ENCODE assay signal across 1 cellular context in the genomic region with DNA sequence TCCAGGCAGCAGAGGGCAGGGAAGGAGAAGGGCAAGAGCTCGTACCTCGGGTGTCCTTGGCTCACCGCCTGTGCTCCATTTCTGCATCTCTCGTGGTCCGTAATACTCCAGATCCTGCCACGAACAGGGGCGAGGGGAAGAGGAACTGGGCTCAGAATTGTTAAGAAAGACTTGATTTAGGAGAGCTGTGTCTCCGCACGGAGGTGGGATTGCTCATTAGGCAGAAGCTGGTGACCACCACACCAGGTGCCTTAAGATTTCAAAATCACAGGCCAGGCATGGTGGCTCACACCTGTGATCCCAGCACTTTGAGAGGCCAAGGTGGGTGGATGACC.
TF ChIP-seq lines count a peak whose summit lies in the region.

No MANE protein-coding gene starts in this region.

TF ChIP-seq in HepG2, 621 proteins besides CTCF, POLR2A, EP300 and RAD21:
- TF ChIP-seq, protein P1, sequence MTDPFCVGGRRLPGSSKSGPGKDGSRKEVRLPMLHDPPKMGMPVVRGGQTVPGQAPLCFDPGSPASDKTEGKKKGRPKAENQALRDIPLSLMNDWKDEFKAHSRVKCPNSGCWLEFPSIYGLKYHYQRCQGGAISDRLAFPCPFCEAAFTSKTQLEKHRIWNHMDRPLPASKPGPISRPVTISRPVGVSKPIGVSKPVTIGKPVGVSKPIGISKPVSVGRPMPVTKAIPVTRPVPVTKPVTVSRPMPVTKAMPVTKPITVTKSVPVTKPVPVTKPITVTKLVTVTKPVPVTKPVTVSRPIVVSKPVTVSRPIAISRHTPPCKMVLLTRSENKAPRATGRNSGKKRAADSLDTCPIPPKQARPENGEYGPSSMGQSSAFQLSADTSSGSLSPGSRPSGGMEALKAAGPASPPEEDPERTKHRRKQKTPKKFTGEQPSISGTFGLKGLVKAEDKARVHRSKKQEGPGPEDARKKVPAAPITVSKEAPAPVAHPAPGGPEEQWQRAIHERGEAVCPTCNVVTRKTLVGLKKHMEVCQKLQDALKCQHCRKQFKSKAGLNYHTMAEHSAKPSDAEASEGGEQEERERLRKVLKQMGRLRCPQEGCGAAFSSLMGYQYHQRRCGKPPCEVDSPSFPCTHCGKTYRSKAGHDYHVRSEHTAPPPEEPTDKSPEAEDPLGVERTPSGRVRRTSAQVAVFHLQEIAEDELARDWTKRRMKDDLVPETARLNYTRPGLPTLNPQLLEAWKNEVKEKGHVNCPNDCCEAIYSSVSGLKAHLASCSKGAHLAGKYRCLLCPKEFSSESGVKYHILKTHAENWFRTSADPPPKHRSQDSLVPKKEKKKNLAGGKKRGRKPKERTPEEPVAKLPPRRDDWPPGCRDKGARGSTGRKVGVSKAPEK (CRISPR knock-in tag; IDR thresholded peaks at IDR 0.05; ENCODE audit: borderline replicate concordance) = no peak
- TF ChIP-seq ZNF580 (CRISPR knock-in tag; IDR thresholded peaks at IDR 0.05; ENCODE audit: borderline replicate concordance, low read depth) (0 out of 2 replicates have a peak, but pooled peaks have one; percentile 2), NFE2L1 (CRISPR knock-in tag; IDR thresholded peaks at IDR 0.05; ENCODE audit: borderline replicate concordance) (no peak), ZNF7 (CRISPR knock-in tag; IDR thresholded peaks at IDR 0.05) (no peak)
- TF ChIP-seq, protein P2, sequence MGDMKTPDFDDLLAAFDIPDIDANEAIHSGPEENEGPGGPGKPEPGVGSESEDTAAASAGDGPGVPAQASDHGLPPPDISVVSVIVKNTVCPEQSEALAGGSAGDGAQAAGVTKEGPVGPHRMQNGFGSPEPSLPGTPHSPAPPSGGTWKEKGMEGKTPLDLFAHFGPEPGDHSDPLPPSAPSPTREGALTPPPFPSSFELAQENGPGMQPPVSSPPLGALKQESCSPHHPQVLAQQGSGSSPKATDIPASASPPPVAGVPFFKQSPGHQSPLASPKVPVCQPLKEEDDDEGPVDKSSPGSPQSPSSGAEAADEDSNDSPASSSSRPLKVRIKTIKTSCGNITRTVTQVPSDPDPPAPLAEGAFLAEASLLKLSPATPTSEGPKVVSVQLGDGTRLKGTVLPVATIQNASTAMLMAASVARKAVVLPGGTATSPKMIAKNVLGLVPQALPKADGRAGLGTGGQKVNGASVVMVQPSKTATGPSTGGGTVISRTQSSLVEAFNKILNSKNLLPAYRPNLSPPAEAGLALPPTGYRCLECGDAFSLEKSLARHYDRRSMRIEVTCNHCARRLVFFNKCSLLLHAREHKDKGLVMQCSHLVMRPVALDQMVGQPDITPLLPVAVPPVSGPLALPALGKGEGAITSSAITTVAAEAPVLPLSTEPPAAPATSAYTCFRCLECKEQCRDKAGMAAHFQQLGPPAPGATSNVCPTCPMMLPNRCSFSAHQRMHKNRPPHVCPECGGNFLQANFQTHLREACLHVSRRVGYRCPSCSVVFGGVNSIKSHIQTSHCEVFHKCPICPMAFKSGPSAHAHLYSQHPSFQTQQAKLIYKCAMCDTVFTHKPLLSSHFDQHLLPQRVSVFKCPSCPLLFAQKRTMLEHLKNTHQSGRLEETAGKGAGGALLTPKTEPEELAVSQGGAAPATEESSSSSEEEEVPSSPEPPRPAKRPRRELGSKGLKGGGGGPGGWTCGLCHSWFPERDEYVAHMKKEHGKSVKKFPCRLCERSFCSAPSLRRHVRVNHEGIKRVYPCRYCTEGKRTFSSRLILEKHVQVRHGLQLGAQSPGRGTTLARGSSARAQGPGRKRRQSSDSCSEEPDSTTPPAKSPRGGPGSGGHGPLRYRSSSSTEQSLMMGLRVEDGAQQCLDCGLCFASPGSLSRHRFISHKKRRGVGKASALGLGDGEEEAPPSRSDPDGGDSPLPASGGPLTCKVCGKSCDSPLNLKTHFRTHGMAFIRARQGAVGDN (CRISPR knock-in tag; IDR thresholded peaks at IDR 0.05) = peak; percentile 48
